ENCODE assay signal across 12 cellular contexts in the genomic region with DNA sequence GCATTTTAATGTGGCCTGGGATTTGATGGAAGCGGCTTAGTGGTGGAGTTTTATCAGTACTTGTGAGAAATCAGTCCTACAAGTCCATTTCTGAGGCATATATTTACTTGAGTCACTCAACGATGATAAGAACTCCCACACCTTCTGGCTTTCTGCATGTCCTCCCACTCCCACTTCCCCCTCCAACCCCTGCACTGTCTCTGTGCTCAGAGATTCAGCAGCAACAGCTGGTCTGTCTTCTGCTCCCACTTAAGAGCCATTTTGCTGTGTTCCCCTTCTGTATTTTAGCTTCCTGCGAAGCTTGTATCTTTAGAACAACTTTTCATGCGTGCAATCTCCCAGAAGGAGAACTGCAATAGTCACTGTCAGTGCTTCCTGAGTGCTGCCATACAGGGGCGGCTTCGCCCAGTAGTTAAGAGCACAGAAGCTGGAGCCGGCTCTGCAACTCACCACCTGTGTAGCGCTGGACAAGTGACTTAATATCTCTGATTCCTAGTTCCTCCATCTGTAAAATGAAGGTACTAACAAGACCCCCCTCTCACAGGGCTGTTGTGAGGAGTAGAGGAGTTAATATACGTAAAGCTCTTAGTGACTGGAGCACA.
DNase-seq lines count a peak whose midpoint lies in the region; ATAC-seq and TF ChIP-seq lines count a peak whose summit lies in the region.
"Had no signal": no experiment of that assay in that cellular context is flagged by ENCODE, and none has a peak within 500 bp of the region (broad histone marks: within the 10 kb centered on the region; RNA-seq: fewer than 3 reads in every experiment).

No MANE protein-coding gene starts in this region.

- H3K4me1 Mint-ChIP-seq in nephron = peaks cover 44% of the 10 kb centered on the region
- peaks cover 14% of the 10 kb centered on the region for H3K4me1 Mint-ChIP-seq in CD14-positive monocyte
- H3K4me1 Mint-ChIP-seq: activated naive CD8-positive, alpha-beta T cell treated with anti-CD3 and anti-CD28 coated beads, Interleukin-2, amount 10 ng/mL, durations not matched to agents 7 days and 5 days had no signal

- H3K27ac Mint-ChIP-seq in nephron (peak overlapping the region; percentile 87 to 94 (median 89)), CD14-positive monocyte (peak overlapping the region in 3 of 7 donors; percentile 45 to 61 (median 57))
- H3K27ac Mint-ChIP-seq: activated naive CD8-positive, alpha-beta T cell treated with anti-CD3 and anti-CD28 coated beads, Interleukin-2, amount 10 ng/mL, durations not matched to agents 7 days and 5 days had no signal

- no peaks in the 10 kb centered on the region for H3K27me3 Mint-ChIP-seq in nephron (ENCODE audit: low read depth)
- peaks cover 0 to 9% (median 0%) of the 10 kb centered on the region in 3 donors for H3K27me3 Mint-ChIP-seq in CD14-positive monocyte (ENCODE audit: low read depth in 3 of 3)

- peak; percentile 73 for ATAC-seq in HG02870 (IDR thresholded peaks at IDR 0.05; ENCODE audit: unreplicated experiment)
- ATAC-seq in HG03135 (IDR thresholded peaks at IDR 0.05; ENCODE audit: unreplicated experiment) = no peak
- ATAC-seq in HG03439 (IDR thresholded peaks at IDR 0.05; ENCODE audit: unreplicated experiment) = no peak
- ATAC-seq: HCT116 had no signal

- H3K36me3 Mint-ChIP-seq in nephron (ENCODE audit: low read depth) = no peaks in the 10 kb centered on the region
- no peaks in the 10 kb centered on the region for H3K36me3 Mint-ChIP-seq in CD14-positive monocyte

- H3K4me3 Mint-ChIP-seq in nephron = peak overlapping the region in 1 of 3 experiments; percentile 5
- peak overlapping the region in 1 of 2 donors; percentile 70 for H3K4me3 Mint-ChIP-seq in CD14-positive monocyte
- H3K4me3 Mint-ChIP-seq: activated naive CD8-positive, alpha-beta T cell treated with anti-CD3 and anti-CD28 coated beads, Interleukin-2, amount 10 ng/mL, durations not matched to agents 7 days and 5 days had no signal

- DNase-seq in GDM1 (lab: John Stamatoyannopoulos, UW) (peak; percentile 70), UCSD-AML1 (lab: John Stamatoyannopoulos, UW; ENCODE audit: unreplicated experiment) (peak; percentile 38), CD14-positive monocyte (ENCODE audit: low spot score) (no peak), SHP77 (lab: John Stamatoyannopoulos, UW) (no peak)
- DNase-seq: activated naive CD8-positive, alpha-beta T cell treated with anti-CD3 and anti-CD28 coated beads, Interleukin-2, amount 10 ng/mL, durations not matched to agents 7 days and 5 days; hypothalamus; NCI-H1417 treated with DMSO at 0.1 percent for 48 hours had no signal

- H3K9me3 Mint-ChIP-seq in nephron (no peaks in the 10 kb centered on the region), CD14-positive monocyte (peaks cover 0 to 2% (median 0%) of the 10 kb centered on the region in 7 donors)

- TF ChIP-seq CTCF in nephron (IDR thresholded peaks at IDR 0.05; ENCODE audit: unreplicated experiment in 3 of 3) = no peak
- no peak for TF ChIP-seq CTCF in CD14-positive monocyte (IDR thresholded peaks at IDR 0.05)

- intact Hi-C loops in CD14-positive monocyte (cut with micrococcal nuclease) = no loop called here

Comparison
In these comparisons a context has a peak if more than half of its experiments do, and no peak if none do; other contexts are left out.
1. DNase-seq: peak in GDM1 (single experiment) and UCSD-AML1 (single experiment); none in CD14-positive monocyte (single experiment) and SHP77 (0 of 2).